In genomic region chr22:46946383-46946965, GRCh38 we compare ENCODE assay signal across 17 cellular contexts.
"Had no signal": no experiment of that assay in that cellular context is flagged by ENCODE, and none has a peak within 500 bp of the region (broad histone marks: within the 10 kb centered on the region; RNA-seq: fewer than 3 reads in every experiment).

No MANE protein-coding gene starts in this region.

- H3K4me3 ChIP-seq: lower lobe of right lung, thyroid gland, uterus had no signal

- H3K4me3 Mint-ChIP-seq: activated CD8-positive, alpha-beta memory T cell treated with anti-CD3 and anti-CD28 coated beads, Interleukin-2, amount 10 ng/mL, durations not matched to agents 7 days and 5 days; activated naive CD8-positive, alpha-beta T cell; activated T-cell treated with anti-CD3 and anti-CD28 coated beads, Interleukin-2, amount 50 U/mL, for 72 hours; mesothelial cell of epicardium had no signal

- H3K27ac ChIP-seq: brain microvascular endothelial cell, foreskin keratinocyte, lower lobe of right lung, uterus had no signal

- H3K4me1 Mint-ChIP-seq: mesothelial cell of epicardium had no signal

- H3K27me3 Mint-ChIP-seq: activated CD8-positive, alpha-beta memory T cell treated with anti-CD3 and anti-CD28 coated beads, Interleukin-2, amount 10 ng/mL, durations not matched to agents 7 days and 5 days; activated naive CD8-positive, alpha-beta T cell; stimulated activated naive B cell treated with anti-CD40 and anti-IgM and Interleukin-4, amounts not matched to agents 10 μg/mL and 1 μg/mL and 100 μg/mL, for 72 hours had no signal

- H3K27me3 ChIP-seq: brain microvascular endothelial cell, foreskin keratinocyte, thyroid gland, uterus had no signal

- H3K36me3 ChIP-seq: brain microvascular endothelial cell, thyroid gland, uterus had no signal

- ATAC-seq: activated CD4-positive, CD25-positive, alpha-beta regulatory T cell treated with anti-CD3 and anti-CD28 coated beads, Interleukin-2, amount 50 U/mL, for 24 hours; activated CD8-positive, alpha-beta memory T cell treated with anti-CD3 and anti-CD28 coated beads, Interleukin-2, amount 10 ng/mL, durations not matched to agents 7 days and 5 days; activated T-cell treated with anti-CD3 and anti-CD28 coated beads, Interleukin-2, amount 50 U/mL, for 72 hours; foreskin keratinocyte; lower lobe of right lung; stimulated activated naive B cell treated with anti-CD40 and anti-IgM and Interleukin-4, amounts not matched to agents 10 μg/mL and 1 μg/mL and 100 μg/mL, for 72 hours had no signal

- H3K9me3 ChIP-seq: lower lobe of right lung, thyroid gland, uterus had no signal

- H3K27ac Mint-ChIP-seq: activated CD8-positive, alpha-beta memory T cell treated with anti-CD3 and anti-CD28 coated beads, Interleukin-2, amount 10 ng/mL, durations not matched to agents 7 days and 5 days; activated naive CD8-positive, alpha-beta T cell; activated T-cell treated with anti-CD3 and anti-CD28 coated beads, Interleukin-2, amount 50 U/mL, for 72 hours; mesothelial cell of epicardium had no signal

- H3K9me3 Mint-ChIP-seq: activated T-cell treated with anti-CD3 and anti-CD28 coated beads, Interleukin-2, amount 50 U/mL, for 72 hours; stimulated activated naive B cell treated with anti-CD40 and anti-IgM and Interleukin-4, amounts not matched to agents 10 μg/mL and 1 μg/mL and 100 μg/mL, for 72 hours had no signal

- DNase-seq: activated gamma-delta T cell treated with Interleukin-2 at 50 U/mL for 16 hours; activated T-cell treated with anti-CD3 and anti-CD28 coated beads, Interleukin-2, amount 50 U/mL, for 72 hours; amniotic stem cell; brain microvascular endothelial cell; effector memory CD4-positive, alpha-beta T cell; foreskin keratinocyte; lower lobe of right lung; stimulated activated CD4-positive, alpha-beta T cell treated with anti-CD3 and anti-CD28 coated beads, Interleukin-12 subunit alpha, Interleukin-12 subunit beta, amount 100 ng/mL, for 4 hours; stimulated activated CD4-positive, alpha-beta T cell treated with anti-CD3 and anti-CD28 coated beads, Interleukin-2, amount 100 ng/mL, for 24 hours; stimulated activated naive B cell treated with anti-CD40 and anti-IgM and Interleukin-4, amounts not matched to agents 10 μg/mL and 1 μg/mL and 100 μg/mL, for 72 hours; T-helper 9 cell; uterus had no signal
